In the genomic region with DNA sequence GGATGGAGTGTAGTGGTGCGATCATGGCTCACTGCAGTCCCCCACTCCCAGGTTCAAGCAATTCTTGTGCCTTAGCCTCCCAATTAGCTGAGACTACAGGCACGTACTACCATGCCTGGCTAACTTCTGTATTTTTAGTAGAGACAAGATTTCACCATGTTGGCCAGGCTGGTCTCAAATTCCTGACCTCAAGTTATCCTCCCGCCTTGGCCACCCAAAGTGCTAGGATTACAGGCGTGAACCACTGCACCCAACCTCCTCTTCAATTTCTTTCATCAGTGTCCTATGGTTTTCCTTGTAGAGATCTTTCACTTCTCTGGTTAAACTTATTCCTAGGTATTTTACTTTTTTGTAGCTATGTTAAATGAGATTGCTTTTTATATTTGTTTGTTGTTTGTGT, we compare ENCODE assay signal across 21 cellular contexts.
"Had no signal": no experiment of that assay in that cellular context is flagged by ENCODE, and none has a peak within 500 bp of the region (broad histone marks: within the 10 kb centered on the region; RNA-seq: fewer than 3 reads in every experiment).

No MANE protein-coding gene starts in this region.

- DNase-seq: activated CD4-positive, alpha-beta memory T cell treated with anti-CD3 and anti-CD28 coated beads for 36 hours; activated CD4-positive, alpha-beta T cell treated with anti-CD3 and anti-CD28 coated beads, Interleukin-2, amount 10 ng/mL, durations not matched to agents 7 days and 5 days; activated CD4-positive, CD25-positive, alpha-beta regulatory T cell; activated CD8-positive, alpha-beta memory T cell treated with anti-CD3 and anti-CD28 coated beads for 24 hours; activated gamma-delta T cell; activated naive CD4-positive, alpha-beta T cell treated with anti-CD3 and anti-CD28 coated beads for 36 hours; activated T-cell treated with anti-CD3 and anti-CD28 coated beads, Interleukin-2, amount 50 U/mL, for 4 hours; amygdala; Karpas-422; NCI-H1105; NCI-H1436; NCI-H1694 treated with DMSO at 0.1 percent for 48 hours; NCI-H2081; NCI-H510A treated with DMSO at 0.1 percent for 48 hours; NCI-H69; NK-92 treated with Interleukin-12 subunit alpha and Interleukin-12 subunit beta, amount 100 ng/mL, for 24 hours; OCI-M1; SHP77 treated with DMSO at 0.1 percent for 48 hours; T-helper 17 cell; T-helper 9 cell had no signal

- ATAC-seq: activated T-cell treated with anti-CD3 and anti-CD28 coated beads, Interleukin-2, amount 50 U/mL, for 4 hours; Panc1; T-helper 17 cell had no signal
